In genomic region chr15:78071378-78071777, GRCh38 we compare ENCODE assay signal across 11 cellular contexts. TPM values are rescaled to one million over a fixed set of nuclear protein-coding genes. Genes with fewer than 3 reads are reported as not detected.
DNase-seq lines count a peak whose midpoint lies in the region; ATAC-seq and TF ChIP-seq lines count a peak whose summit lies in the region.
"Had no signal": no experiment of that assay in that cellular context is flagged by ENCODE, and none has a peak within 500 bp of the region (broad histone marks: within the 10 kb centered on the region; RNA-seq: fewer than 3 reads in every experiment).

No MANE protein-coding gene starts in this region.

- H4K20me1 ChIP-seq in OCI-LY7 (ENCODE audit: insufficient read depth, low read length): 0 out of 2 replicates have a peak, but pooled peaks cover 7% of the 10 kb centered on the region

- no peak for ATAC-seq in HG03139 (IDR thresholded peaks at IDR 0.05; ENCODE audit: unreplicated experiment)

- H3K36me3 ChIP-seq in ACC112 (ENCODE audit: insufficient read depth, low read length) (no peaks in the 10 kb centered on the region), HEK293 (ENCODE audit: control insufficient read depth in 2 of 2, insufficient read depth in 1 of 2, low read length in 2 of 2) (peaks cover 0 to 4% of the 10 kb centered on the region in 2 experiments; a peak in 1 of 3 replicates), ascending aorta (no peaks in the 10 kb centered on the region), OCI-LY7 (ENCODE audit: insufficient read depth, low read length) (peaks cover 16% of the 10 kb centered on the region; the same call in 1 of the 2 replicates), ovary (no peaks in the 10 kb centered on the region)

- no peak for DNase-seq in ascending aorta (ENCODE audit: low spot score in 2 of 2)
- no peak for DNase-seq in osteocyte (ENCODE audit: extremely low spot score, unreplicated experiment)
- DNase-seq in OCI-LY7 (ENCODE audit: low spot score): no peak
- DNase-seq in HUDEP-2 (lab: John Stamatoyannopoulos, UW; ENCODE audit: unreplicated experiment in 76 of 76): no peak
- no peak for DNase-seq in ovary
- DNase-seq: NCI-H1105 treated with DMSO at 0.1 percent for 48 hours, NCI-H524 had no signal

- no peak for TF ChIP-seq POLR2A in ovary (IDR thresholded peaks at IDR 0.05)

- TF ChIP-seq CTCF in HEK293 (tag by site-specific recombination; IDR thresholded peaks at IDR 0.05) (no peak), ascending aorta (IDR thresholded peaks at IDR 0.05) (no peak), osteocyte (IDR thresholded peaks at IDR 0.05) (no peak), OCI-LY7 (conservative IDR thresholded peaks at IDR 0.05; ENCODE audit: low read length) (no peak), ovary (IDR thresholded peaks at IDR 0.05) (no peak)

- H3K27ac Mint-ChIP-seq in osteocyte (ENCODE audit: unreplicated experiment): peak overlapping the region; percentile 83

- no peak overlapping the region for H3K4me2 ChIP-seq in OCI-LY7 (ENCODE audit: low read length)

- H3K27ac ChIP-seq in ACC112 (ENCODE audit: low read depth, low read length) (0 out of 2 replicates have a peak overlapping the region, but pooled peaks have one; percentile 49), HEK293 (ENCODE audit: extremely low read depth, low read depth, low read length) (no peak overlapping the region), ascending aorta (peak overlapping the region; percentile 37 to 90), OCI-LY7 (ENCODE audit: low read depth, low read length, poor library complexity, severe bottlenecking) (no peak overlapping the region), ovary (peak overlapping the region in 1 of 2 donors; percentile 95)
- H3K27ac ChIP-seq: RWPE1 had no signal

- H3K4me1 ChIP-seq in ACC112 (ENCODE audit: control insufficient read depth, insufficient read depth, low read length, unreplicated experiment): peaks cover 79% of the 10 kb centered on the region
- peaks cover 61% of the 10 kb centered on the region for H3K4me1 ChIP-seq in HEK293 (ENCODE audit: control insufficient read depth, insufficient read depth, low read length)
- H3K4me1 ChIP-seq in ascending aorta: peaks cover 16 to 78% of the 10 kb centered on the region in 2 donors
- H3K4me1 ChIP-seq in OCI-LY7 (ENCODE audit: insufficient read depth, low read length, poor library complexity, severe bottlenecking): peaks cover 70% of the 10 kb centered on the region
- peaks cover 45% of the 10 kb centered on the region for H3K4me1 ChIP-seq in ovary (ENCODE audit: insufficient read depth)

- no peaks in the 10 kb centered on the region for H3K27me3 ChIP-seq in ACC112 (ENCODE audit: insufficient read depth, low read length)
- H3K27me3 ChIP-seq in ascending aorta: no peaks in the 10 kb centered on the region
- H3K27me3 ChIP-seq in ovary: no peaks in the 10 kb centered on the region

- no peak for TF ChIP-seq EP300 in ovary (IDR thresholded peaks at IDR 0.05)

- H3K36me3 Mint-ChIP-seq in osteocyte (ENCODE audit: unreplicated experiment): peaks cover 2% of the 10 kb centered on the region

- H3K9me3 Mint-ChIP-seq in osteocyte (ENCODE audit: unreplicated experiment): no peaks in the 10 kb centered on the region

- intact Hi-C loops in ascending aorta (cut with DNase I) (loop anchor here (10.0 kb wide), 1 partner anchor 657 kb away; no protein-coding TSS in a partner anchor), OCI-LY7 (cut with micrococcal nuclease; ENCODE audit: unreplicated experiment) (no loop called here), ovary (cut with DNase I) (loop anchor here in 2 of 4 donors (5.0 to 10.0 kb wide), 2 partner anchors 67 to 69 kb away; no protein-coding TSS in a partner anchor)

- H3K9me3 ChIP-seq in HEK293 (ENCODE audit: control insufficient read depth, insufficient read depth, low read depth, low read length) (no peaks in the 10 kb centered on the region), ascending aorta (no peaks in the 10 kb centered on the region), OCI-LY7 (ENCODE audit: low read length) (no peaks in the 10 kb centered on the region), ovary (no peaks in the 10 kb centered on the region)

- H2AFZ ChIP-seq in ACC112 (ENCODE audit: low read length, unreplicated experiment): no peak overlapping the region
- no peak overlapping the region for H2AFZ ChIP-seq in OCI-LY7 (ENCODE audit: low read length)

- POLR2A ChIA-PET in HEK293 (lab: Yijun Ruan, JAX): interaction anchor here (1.5 kb wide), 1 partner anchor 9 kb away, joined by 5 read pairs; no protein-coding TSS in a partner anchor
- POLR2A ChIA-PET in OCI-LY7 (lab: Charles Lee): interaction anchor here (1.2 to 5.9 kb wide), 4 partner anchors 11 to 37 kb away, joined by 4 to 53 read pairs (median 4); no protein-coding TSS in a partner anchor

- H3K4me3 Mint-ChIP-seq in osteocyte (ENCODE audit: unreplicated experiment): no peak overlapping the region

- WGBS in ovary, 3 donors: 75 to 88% (median 87%) methylated on average over 2 of the region's 2 CpGs

- H3K4me3 ChIP-seq in ACC112 (ENCODE audit: low read depth, low read length) (no peak overlapping the region), HEK293 (ENCODE audit: low read depth, low read length) (no peak overlapping the region), ascending aorta (no peak overlapping the region), OCI-LY7 (ENCODE audit: low read depth, low read length, poor library complexity, severe bottlenecking) (no peak overlapping the region), ovary (no peak overlapping the region)

- H3K79me2 ChIP-seq in ACC112 (ENCODE audit: control insufficient read depth, insufficient read depth, low read length, unreplicated experiment) (peaks cover 91% of the 10 kb centered on the region), OCI-LY7 (ENCODE audit: insufficient read depth, low read depth, low read length) (peaks cover 94% of the 10 kb centered on the region)

- H3K9me2 ChIP-seq in OCI-LY7 (ENCODE audit: insufficient read depth, low read length): no peaks in the 10 kb centered on the region

- no TSS peak for BruUV-seq in OCI-LY7 (replicated peaks; lab: Mats Ljungman, UMichigan)

- CTCF ChIA-PET in HEK293 (lab: Yijun Ruan, JAX): interaction anchor here (0.6 to 1.7 kb wide), 3 partner anchors 9 to 126 kb away, joined by 3 to 6 read pairs (median 5); no protein-coding TSS in a partner anchor
- CTCF ChIA-PET in OCI-LY7 (lab: Charles Lee; ENCODE audit: unreplicated experiment): no interaction called here

- H3K4me1 Mint-ChIP-seq in osteocyte (ENCODE audit: unreplicated experiment): peaks cover 51% of the 10 kb centered on the region

- no peaks in the 10 kb centered on the region for H3K27me3 Mint-ChIP-seq in osteocyte (ENCODE audit: unreplicated experiment)

TF ChIP-seq in HEK293, 187 proteins besides CTCF, POLR2A, EP300 and RAD21:
- TF ChIP-seq ZNF600 (tag by site-specific recombination; IDR thresholded peaks at IDR 0.05) (0 out of 2 replicates have a peak, but pooled peaks have one; percentile 20), ZNF660 (tag by site-specific recombination; IDR thresholded peaks at IDR 0.05) (no peak), ZNF704 (tag by site-specific recombination; IDR thresholded peaks at IDR 0.05) (no peak), ZNF791 (tag by site-specific recombination; IDR thresholded peaks at IDR 0.05) (no peak), KLF7 (tag by site-specific recombination; IDR thresholded peaks at IDR 0.05; ENCODE audit: borderline replicate concordance) (no peak)

RNA-seq across cellular contexts. Expression of gene TBC1D2B, which starts 6.1 kb away (rescaled TPM):
- total RNA-seq in ascending aorta (63.3 TPM), osteocyte (65.5 and 69.3 TPM in 2 replicates), OCI-LY7 (2022) (38.2 and 41.5 TPM in 2 replicates), ovary (100 to 1,000 TPM in 4 of 7 donors, 10 to 100 TPM in 3; 42.3 to 146 (median 115) TPM)
- 22.8 and 30.9 TPM in 2 replicates for total RNA-seq in OCI-LY7 (2014; rRNA removed; shearing (Covaris generic))
- 100 to 1,000 TPM in 1 of 2 donors, 10 to 100 TPM in 1; 53.3 to 122 TPM for polyA plus RNA-seq in ovary

RNA-seq across cellular contexts. Expression of gene SH2D7, which starts 21.0 kb away (rescaled TPM):
- total RNA-seq in ascending aorta (not detected), osteocyte (not detected in 2 replicates), OCI-LY7 (2022) (not detected in 2 replicates), ovary (not detected)
- not detected in 2 replicates for total RNA-seq in OCI-LY7 (2014; rRNA removed; shearing (Covaris generic))
- polyA plus RNA-seq in ovary: not detected

RNA-seq across cellular contexts. Expression of gene CIB2, which starts 59.9 kb away (rescaled TPM):
- total RNA-seq in ascending aorta (6.7 TPM), osteocyte (7.6 and 9.6 TPM in 2 replicates), OCI-LY7 (2022) (0.35 and 0.36 TPM in 2 replicates), ovary (10 to 100 TPM in 3 of 7 donors, 1 to 10 TPM in 4; 1.7 to 12.4 (median 9.6) TPM)
- total RNA-seq in OCI-LY7 (2014; rRNA removed; shearing (Covaris generic)): 2.2 and 5.0 TPM in 2 replicates
- 1 to 10 TPM; 5.3 to 8.2 TPM for polyA plus RNA-seq in ovary

Comparison
In these comparisons a context has a peak if more than half of its experiments do, and no peak if none do; other contexts are left out.
1. H3K27ac ChIP-seq: peak in ACC112 (single experiment) and ascending aorta (2 of 2); none in HEK293 (single experiment) and OCI-LY7 (single experiment).